In the genomic region with DNA sequence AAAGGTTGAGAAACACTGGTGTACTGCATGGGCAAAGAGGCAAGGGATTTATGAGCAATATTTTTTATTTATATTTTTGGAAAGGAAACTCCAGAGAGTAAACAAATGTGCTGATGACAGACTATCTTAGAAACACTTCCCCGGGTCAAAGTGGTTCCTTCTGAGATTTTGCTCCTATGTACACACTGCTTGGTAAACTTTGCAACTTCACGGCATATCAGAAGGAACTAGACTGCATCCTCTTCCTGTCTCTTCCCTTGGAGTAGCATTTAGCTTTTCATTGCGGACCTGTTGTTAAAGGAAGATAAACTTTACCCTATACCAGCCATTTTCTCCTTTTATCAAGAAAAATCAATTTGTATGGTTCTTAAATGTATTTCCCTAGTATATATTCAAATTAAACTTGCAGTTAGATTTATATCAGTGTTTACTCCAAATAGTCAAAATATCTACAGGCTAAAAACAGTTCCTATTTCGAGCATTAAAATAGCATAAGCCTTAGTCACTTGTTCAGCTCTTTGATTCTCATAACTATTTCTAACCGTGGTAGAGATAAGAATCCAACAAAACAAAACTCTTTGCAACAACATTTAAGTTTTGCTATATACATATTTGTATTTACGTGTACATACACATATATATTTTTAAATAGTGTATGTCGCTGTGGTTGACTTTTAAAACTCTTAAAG, we compare ENCODE assay signal across 2 cellular contexts.
TF ChIP-seq lines count a peak whose summit lies in the region.

No MANE protein-coding gene starts in this region.

TF ChIP-seq in liver, 16 proteins besides CTCF, POLR2A, EP300 and RAD21:
- TF ChIP-seq NR2F2 (IDR thresholded peaks at IDR 0.05) (peak; percentile 82), YY1 (IDR thresholded peaks at IDR 0.05) (no peak), JUND (IDR thresholded peaks at IDR 0.05) (no peak), SP1 (IDR thresholded peaks at IDR 0.05) (peak; percentile 13), GABPA (IDR thresholded peaks at IDR 0.05 in 1 of 2, conservative IDR thresholded peaks at IDR 0.05 in 1 of 2) (no peak), EGR1 (IDR thresholded peaks at IDR 0.05; ENCODE audit: low read depth in 2 of 2) (no peak), HNF4G (IDR thresholded peaks at IDR 0.05) (no peak), RXRA (IDR thresholded peaks at IDR 0.05) (no peak), HNF4A (conservative IDR thresholded peaks at IDR 0.05) (no peak)
- TF ChIP-seq, protein P1, sequence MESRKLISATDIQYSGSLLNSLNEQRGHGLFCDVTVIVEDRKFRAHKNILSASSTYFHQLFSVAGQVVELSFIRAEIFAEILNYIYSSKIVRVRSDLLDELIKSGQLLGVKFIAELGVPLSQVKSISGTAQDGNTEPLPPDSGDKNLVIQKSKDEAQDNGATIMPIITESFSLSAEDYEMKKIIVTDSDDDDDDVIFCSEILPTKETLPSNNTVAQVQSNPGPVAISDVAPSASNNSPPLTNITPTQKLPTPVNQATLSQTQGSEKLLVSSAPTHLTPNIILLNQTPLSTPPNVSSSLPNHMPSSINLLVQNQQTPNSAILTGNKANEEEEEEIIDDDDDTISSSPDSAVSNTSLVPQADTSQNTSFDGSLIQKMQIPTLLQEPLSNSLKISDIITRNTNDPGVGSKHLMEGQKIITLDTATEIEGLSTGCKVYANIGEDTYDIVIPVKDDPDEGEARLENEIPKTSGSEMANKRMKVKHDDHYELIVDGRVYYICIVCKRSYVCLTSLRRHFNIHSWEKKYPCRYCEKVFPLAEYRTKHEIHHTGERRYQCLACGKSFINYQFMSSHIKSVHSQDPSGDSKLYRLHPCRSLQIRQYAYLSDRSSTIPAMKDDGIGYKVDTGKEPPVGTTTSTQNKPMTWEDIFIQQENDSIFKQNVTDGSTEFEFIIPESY (IDR thresholded peaks at IDR 0.05) = no peak
- TF ChIP-seq, protein P2, sequence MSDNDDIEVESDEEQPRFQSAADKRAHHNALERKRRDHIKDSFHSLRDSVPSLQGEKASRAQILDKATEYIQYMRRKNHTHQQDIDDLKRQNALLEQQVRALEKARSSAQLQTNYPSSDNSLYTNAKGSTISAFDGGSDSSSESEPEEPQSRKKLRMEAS (IDR thresholded peaks at IDR 0.05) = no peak
- TF ChIP-seq, protein P3, sequence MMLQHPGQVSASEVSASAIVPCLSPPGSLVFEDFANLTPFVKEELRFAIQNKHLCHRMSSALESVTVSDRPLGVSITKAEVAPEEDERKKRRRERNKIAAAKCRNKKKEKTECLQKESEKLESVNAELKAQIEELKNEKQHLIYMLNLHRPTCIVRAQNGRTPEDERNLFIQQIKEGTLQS (IDR thresholded peaks at IDR 0.05) = no peak

TF ChIP-seq in HepG2, 621 proteins besides CTCF, POLR2A, EP300 and RAD21:
- TF ChIP-seq ZMYM4 (CRISPR knock-in tag; IDR thresholded peaks at IDR 0.05) = no peak
- TF ChIP-seq ZBTB3 (CRISPR knock-in tag; IDR thresholded peaks at IDR 0.05; ENCODE audit: borderline replicate concordance, low read depth) = no peak
- TF ChIP-seq KAT2B (IDR thresholded peaks at IDR 0.05; ENCODE audit: borderline replicate concordance, low read depth, low read length) = no peak
- TF ChIP-seq ZNF337 (CRISPR knock-in tag; IDR thresholded peaks at IDR 0.05; ENCODE audit: borderline replicate concordance, low read depth) = no peak
- TF ChIP-seq, protein P4, sequence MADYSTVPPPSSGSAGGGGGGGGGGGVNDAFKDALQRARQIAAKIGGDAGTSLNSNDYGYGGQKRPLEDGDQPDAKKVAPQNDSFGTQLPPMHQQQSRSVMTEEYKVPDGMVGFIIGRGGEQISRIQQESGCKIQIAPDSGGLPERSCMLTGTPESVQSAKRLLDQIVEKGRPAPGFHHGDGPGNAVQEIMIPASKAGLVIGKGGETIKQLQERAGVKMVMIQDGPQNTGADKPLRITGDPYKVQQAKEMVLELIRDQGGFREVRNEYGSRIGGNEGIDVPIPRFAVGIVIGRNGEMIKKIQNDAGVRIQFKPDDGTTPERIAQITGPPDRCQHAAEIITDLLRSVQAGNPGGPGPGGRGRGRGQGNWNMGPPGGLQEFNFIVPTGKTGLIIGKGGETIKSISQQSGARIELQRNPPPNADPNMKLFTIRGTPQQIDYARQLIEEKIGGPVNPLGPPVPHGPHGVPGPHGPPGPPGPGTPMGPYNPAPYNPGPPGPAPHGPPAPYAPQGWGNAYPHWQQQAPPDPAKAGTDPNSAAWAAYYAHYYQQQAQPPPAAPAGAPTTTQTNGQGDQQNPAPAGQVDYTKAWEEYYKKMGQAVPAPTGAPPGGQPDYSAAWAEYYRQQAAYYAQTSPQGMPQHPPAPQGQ (CRISPR knock-in tag; IDR thresholded peaks at IDR 0.05; ENCODE audit: borderline replicate concordance) = no peak
- TF ChIP-seq SMAD3 (CRISPR knock-in tag; IDR thresholded peaks at IDR 0.05) = no peak
- TF ChIP-seq CBX5 (CRISPR knock-in tag; IDR thresholded peaks at IDR 0.05; ENCODE audit: borderline replicate concordance) = no peak
- no peak for TF ChIP-seq DR1 (CRISPR knock-in tag; IDR thresholded peaks at IDR 0.05)
- TF ChIP-seq ZNF781 (CRISPR knock-in tag; IDR thresholded peaks at IDR 0.05; ENCODE audit: borderline replicate concordance, not compliant biosample characterization) = no peak
- TF ChIP-seq ZBTB20 (CRISPR knock-in tag; IDR thresholded peaks at IDR 0.05; ENCODE audit: borderline replicate concordance, low read depth) = no peak
- TF ChIP-seq, protein P5, sequence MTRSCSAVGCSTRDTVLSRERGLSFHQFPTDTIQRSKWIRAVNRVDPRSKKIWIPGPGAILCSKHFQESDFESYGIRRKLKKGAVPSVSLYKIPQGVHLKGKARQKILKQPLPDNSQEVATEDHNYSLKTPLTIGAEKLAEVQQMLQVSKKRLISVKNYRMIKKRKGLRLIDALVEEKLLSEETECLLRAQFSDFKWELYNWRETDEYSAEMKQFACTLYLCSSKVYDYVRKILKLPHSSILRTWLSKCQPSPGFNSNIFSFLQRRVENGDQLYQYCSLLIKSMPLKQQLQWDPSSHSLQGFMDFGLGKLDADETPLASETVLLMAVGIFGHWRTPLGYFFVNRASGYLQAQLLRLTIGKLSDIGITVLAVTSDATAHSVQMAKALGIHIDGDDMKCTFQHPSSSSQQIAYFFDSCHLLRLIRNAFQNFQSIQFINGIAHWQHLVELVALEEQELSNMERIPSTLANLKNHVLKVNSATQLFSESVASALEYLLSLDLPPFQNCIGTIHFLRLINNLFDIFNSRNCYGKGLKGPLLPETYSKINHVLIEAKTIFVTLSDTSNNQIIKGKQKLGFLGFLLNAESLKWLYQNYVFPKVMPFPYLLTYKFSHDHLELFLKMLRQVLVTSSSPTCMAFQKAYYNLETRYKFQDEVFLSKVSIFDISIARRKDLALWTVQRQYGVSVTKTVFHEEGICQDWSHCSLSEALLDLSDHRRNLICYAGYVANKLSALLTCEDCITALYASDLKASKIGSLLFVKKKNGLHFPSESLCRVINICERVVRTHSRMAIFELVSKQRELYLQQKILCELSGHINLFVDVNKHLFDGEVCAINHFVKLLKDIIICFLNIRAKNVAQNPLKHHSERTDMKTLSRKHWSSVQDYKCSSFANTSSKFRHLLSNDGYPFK (CRISPR knock-in tag; IDR thresholded peaks at IDR 0.05; ENCODE audit: borderline replicate concordance) = no peak
- TF ChIP-seq REL (CRISPR knock-in tag; conservative IDR thresholded peaks at IDR 0.05) = no peak
- no peak for TF ChIP-seq BORCS8-MEF2B (CRISPR knock-in tag; IDR thresholded peaks at IDR 0.05)
- no peak for TF ChIP-seq ZNF615 (CRISPR knock-in tag; IDR thresholded peaks at IDR 0.05; ENCODE audit: borderline replicate concordance)
- no peak for TF ChIP-seq ZNF256 (CRISPR knock-in tag; conservative IDR thresholded peaks at IDR 0.05)
- TF ChIP-seq TRIM24 (CRISPR knock-in tag; IDR thresholded peaks at IDR 0.05) = no peak
- TF ChIP-seq HCFC1 (IDR thresholded peaks at IDR 0.05; ENCODE audit: low read depth, low read length) = no peak
- TF ChIP-seq JUND (CRISPR knock-in tag; IDR thresholded peaks at IDR 0.05) = no peak
- TF ChIP-seq, protein P6, sequence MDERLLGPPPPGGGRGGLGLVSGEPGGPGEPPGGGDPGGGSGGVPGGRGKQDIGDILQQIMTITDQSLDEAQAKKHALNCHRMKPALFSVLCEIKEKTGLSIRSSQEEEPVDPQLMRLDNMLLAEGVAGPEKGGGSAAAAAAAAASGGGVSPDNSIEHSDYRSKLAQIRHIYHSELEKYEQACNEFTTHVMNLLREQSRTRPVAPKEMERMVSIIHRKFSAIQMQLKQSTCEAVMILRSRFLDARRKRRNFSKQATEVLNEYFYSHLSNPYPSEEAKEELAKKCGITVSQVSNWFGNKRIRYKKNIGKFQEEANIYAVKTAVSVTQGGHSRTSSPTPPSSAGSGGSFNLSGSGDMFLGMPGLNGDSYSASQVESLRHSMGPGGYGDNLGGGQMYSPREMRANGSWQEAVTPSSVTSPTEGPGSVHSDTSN (CRISPR knock-in tag; IDR thresholded peaks at IDR 0.05) = no peak
- no peak for TF ChIP-seq MED13 (CRISPR knock-in tag; IDR thresholded peaks at IDR 0.05)
